In genomic region chr10:63887026-63887589, GRCh38 we compare ENCODE assay signal across 16 cellular contexts.
DNase-seq lines count a peak whose midpoint lies in the region; ATAC-seq, FAIRE-seq and TF ChIP-seq lines count a peak whose summit lies in the region.
"Had no signal": no experiment of that assay in that cellular context is flagged by ENCODE, and none has a peak within 500 bp of the region (broad histone marks: within the 10 kb centered on the region; RNA-seq: fewer than 3 reads in every experiment).

No MANE protein-coding gene starts in this region.

- 57 to 62% methylated on average over 11 of the region's 11 CpGs for WGBS in pancreas, 2 donors

- ATAC-seq in pancreas = peak; percentile 71 to 87 (median 74)

- H3K36me3 ChIP-seq in H7 (replicated peaks; ENCODE audit: control insufficient read depth, insufficient read depth, low read length) (no peaks in the 10 kb centered on the region), pancreas (no peaks in the 10 kb centered on the region)
- H3K36me3 ChIP-seq: HAP-1, lower lobe of right lung had no signal

- intact Hi-C loops in pancreas (cut with DNase I) = no loop called here

- H3K27me3 ChIP-seq in H7 (ENCODE audit: control insufficient read depth, insufficient read depth, low read length) (no peaks in the 10 kb centered on the region), pancreas (no peaks in the 10 kb centered on the region)

- H3K4me3 ChIP-seq in H7 (ENCODE audit: insufficient read depth, low read depth, low read length) (no peak overlapping the region), pancreas (no peak overlapping the region)
- H3K4me3 ChIP-seq: HAP-1, lower lobe of right lung had no signal

- H3K9me3 ChIP-seq in pancreas = no peaks in the 10 kb centered on the region
- H3K9me3 ChIP-seq: HAP-1, lower lobe of right lung had no signal

- TF ChIP-seq CTCF in pancreas (IDR thresholded peaks at IDR 0.05) = no peak

- no peak overlapping the region for H3K27ac ChIP-seq in pancreas
- H3K27ac ChIP-seq: lower lobe of right lung had no signal

- FAIRE-seq in pancreas (lab: Jason Lieb, UNC) (no peak), HTR-8/SVneo (lab: Jason Lieb, UNC) (no peak)
- FAIRE-seq: GM18507 had no signal

- DNase-seq in H7 (peak; percentile 73), NCI-H526 (lab: John Stamatoyannopoulos, UW) (peak; percentile 28 to 44), dermis blood vessel endothelial cell (peak; percentile 4), pancreas (peak in 5 of 6 donors; percentile 11 to 56 (median 37)), GOT3 (lab: John Stamatoyannopoulos, UW) (no peak), HTR-8/SVneo (ENCODE audit: insufficient read length, low spot score) (no peak), NCI-H1436 (lab: John Stamatoyannopoulos, UW) (no peak)
- no peak for DNase-seq in NK-92 treated with Interleukin-12 subunit alpha and Interleukin-12 subunit beta, amount 100 ng/mL, for 24 hours (lab: John Stamatoyannopoulos, UW)
- DNase-seq: CD4-positive, alpha-beta T cell; GDM1; lower lobe of right lung; MM.1S; SHP77; T1000 had no signal

- H3K4me1 ChIP-seq in pancreas = peaks cover 0 to 11% (median 11%) of the 10 kb centered on the region in 3 donors
- H3K4me1 ChIP-seq: lower lobe of right lung had no signal

Comparison
In these comparisons a context has a peak if more than half of its experiments do, and no peak if none do; other contexts are left out.
1. DNase-seq: peak in H7 (single experiment), NCI-H526 (2 of 2), dermis blood vessel endothelial cell (single experiment) and pancreas (5 of 6); none in GOT3 (single experiment), HTR-8/SVneo (single experiment), NK-92 treated with Interleukin-12 subunit alpha and Interleukin-12 subunit beta, amount 100 ng/mL, for 24 hours (single experiment) and NCI-H1436 (single experiment).